1 cellular context compared by ENCODE assay signal in the genomic region with DNA sequence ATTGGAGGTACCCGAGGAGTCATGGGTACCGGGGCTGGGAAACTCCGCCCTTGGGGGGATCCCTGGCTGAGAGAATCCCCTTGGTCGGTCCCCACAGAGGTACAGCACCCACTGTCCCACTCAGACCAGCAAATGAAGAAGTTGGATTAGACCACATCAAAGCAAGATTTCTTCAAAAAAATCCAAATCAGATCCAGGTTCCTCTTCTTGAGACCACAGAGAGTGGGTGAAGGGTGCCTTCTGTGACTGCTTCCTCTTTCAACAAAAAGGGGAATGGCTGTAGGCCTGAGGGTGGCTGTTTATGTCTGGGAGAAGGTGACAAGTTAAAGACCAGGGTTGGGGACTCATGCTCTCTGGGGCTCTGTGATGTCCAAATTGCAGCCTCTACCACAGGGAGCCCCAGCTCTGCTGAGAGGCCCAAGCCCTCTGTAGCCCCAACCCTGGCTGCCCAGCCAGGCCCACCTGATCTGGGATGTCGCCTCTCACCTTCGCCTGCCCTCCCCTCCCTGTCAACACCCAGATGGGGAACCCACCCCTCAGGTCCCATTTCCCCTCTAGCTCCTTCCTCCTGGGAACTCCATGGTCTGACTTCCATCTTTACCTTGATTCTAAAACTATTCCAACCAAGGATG.
TF ChIP-seq lines count a peak whose summit lies in the region.

No MANE protein-coding gene starts in this region.

TF ChIP-seq in GM12878, 131 proteins besides CTCF, POLR2A, EP300 and RAD21 (continued from another document):
- TF ChIP-seq, protein P1, sequence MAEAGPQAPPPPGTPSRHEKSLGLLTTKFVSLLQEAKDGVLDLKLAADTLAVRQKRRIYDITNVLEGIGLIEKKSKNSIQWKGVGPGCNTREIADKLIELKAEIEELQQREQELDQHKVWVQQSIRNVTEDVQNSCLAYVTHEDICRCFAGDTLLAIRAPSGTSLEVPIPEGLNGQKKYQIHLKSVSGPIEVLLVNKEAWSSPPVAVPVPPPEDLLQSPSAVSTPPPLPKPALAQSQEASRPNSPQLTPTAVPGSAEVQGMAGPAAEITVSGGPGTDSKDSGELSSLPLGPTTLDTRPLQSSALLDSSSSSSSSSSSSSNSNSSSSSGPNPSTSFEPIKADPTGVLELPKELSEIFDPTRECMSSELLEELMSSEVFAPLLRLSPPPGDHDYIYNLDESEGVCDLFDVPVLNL (IDR thresholded peaks at IDR 0.05; ENCODE audit: low read depth, low read length), result no peak
- TF ChIP-seq ASH2L (IDR thresholded peaks at IDR 0.05; ENCODE audit: borderline replicate concordance, low read depth) (no peak), KLF5 (IDR thresholded peaks at IDR 0.05; ENCODE audit: partially characterized antibody) (no peak), PML (IDR thresholded peaks at IDR 0.05; ENCODE audit: low read length) (peak; percentile 74; the same call in 1 of the 2 replicates), REST (IDR thresholded peaks at IDR 0.05; ENCODE audit: low read depth, low read length) (0 out of 2 replicates have a peak, but pooled peaks have one; percentile 19), FOXM1 (IDR thresholded peaks at IDR 0.05; ENCODE audit: low read depth, low read length) (peak; percentile 96), SUZ12 (IDR thresholded peaks at IDR 0.05; ENCODE audit: unreplicated experiment) (no peak), RCOR1 (conservative IDR thresholded peaks at IDR 0.05; ENCODE audit: low read depth, low read length) (peak; percentile 94), TARDBP (IDR thresholded peaks at IDR 0.05; ENCODE audit: borderline replicate concordance) (no peak), RELB (IDR thresholded peaks at IDR 0.05; ENCODE audit: low read depth) (peak; percentile 97), EED (IDR thresholded peaks at IDR 0.05; ENCODE audit: low read depth) (peak; percentile 99)
- TF ChIP-seq, protein P2, sequence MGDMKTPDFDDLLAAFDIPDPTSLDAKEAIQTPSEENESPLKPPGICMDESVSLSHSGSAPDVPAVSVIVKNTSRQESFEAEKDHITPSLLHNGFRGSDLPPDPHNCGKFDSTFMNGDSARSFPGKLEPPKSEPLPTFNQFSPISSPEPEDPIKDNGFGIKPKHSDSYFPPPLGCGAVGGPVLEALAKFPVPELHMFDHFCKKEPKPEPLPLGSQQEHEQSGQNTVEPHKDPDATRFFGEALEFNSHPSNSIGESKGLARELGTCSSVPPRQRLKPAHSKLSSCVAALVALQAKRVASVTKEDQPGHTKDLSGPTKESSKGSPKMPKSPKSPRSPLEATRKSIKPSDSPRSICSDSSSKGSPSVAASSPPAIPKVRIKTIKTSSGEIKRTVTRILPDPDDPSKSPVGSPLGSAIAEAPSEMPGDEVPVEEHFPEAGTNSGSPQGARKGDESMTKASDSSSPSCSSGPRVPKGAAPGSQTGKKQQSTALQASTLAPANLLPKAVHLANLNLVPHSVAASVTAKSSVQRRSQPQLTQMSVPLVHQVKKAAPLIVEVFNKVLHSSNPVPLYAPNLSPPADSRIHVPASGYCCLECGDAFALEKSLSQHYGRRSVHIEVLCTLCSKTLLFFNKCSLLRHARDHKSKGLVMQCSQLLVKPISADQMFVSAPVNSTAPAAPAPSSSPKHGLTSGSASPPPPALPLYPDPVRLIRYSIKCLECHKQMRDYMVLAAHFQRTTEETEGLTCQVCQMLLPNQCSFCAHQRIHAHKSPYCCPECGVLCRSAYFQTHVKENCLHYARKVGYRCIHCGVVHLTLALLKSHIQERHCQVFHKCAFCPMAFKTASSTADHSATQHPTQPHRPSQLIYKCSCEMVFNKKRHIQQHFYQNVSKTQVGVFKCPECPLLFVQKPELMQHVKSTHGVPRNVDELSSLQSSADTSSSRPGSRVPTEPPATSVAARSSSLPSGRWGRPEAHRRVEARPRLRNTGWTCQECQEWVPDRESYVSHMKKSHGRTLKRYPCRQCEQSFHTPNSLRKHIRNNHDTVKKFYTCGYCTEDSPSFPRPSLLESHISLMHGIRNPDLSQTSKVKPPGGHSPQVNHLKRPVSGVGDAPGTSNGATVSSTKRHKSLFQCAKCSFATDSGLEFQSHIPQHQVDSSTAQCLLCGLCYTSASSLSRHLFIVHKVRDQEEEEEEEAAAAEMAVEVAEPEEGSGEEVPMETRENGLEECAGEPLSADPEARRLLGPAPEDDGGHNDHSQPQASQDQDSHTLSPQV (IDR thresholded peaks at IDR 0.05), result no peak
